ENCODE assay signal across 8 cellular contexts in the genomic region with DNA sequence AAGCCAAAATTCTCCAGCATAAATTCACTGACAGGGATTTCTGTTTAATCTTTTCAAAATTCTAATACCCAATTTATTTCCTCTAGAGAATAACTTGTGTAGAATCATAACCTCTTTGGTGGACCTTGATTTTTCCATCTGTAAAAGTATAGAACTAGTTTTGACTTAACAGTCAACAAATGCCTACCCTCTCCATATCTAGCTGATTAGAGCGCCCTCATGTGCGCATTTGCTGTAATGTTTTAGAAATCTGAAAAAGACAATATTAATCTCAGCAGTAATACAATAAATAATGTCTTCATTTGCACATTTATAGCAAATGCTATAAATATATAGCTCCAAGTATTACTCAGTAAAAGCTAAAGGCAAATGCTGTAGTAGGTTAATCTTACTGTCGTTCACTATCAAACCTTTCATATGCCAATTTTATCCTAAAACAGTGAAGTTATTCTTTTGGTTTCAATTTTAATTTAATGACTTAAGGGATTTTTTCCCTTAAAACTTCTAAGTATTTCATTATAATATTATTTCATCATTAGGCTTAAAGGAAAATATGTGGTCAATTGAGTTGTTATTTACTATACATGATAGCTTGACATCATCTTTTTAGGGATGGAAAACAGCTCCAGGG.
A peak's percentile ranks its signal among the peaks of the same experiment; 100 is the strongest.
DNase-seq lines count a peak whose midpoint lies in the region; ATAC-seq, FAIRE-seq and TF ChIP-seq lines count a peak whose summit lies in the region.
"Not testable (repeated sequence)": the region's sequence is repeated elsewhere in the genome, so short reads cannot be mapped to it uniquely, and the experiment has no call there.

No MANE protein-coding gene starts in this region.

- H3K4me3 ChIP-seq in DND-41 (ENCODE audit: low read depth in 1 of 2, low read length in 2 of 2); LNCaP clone FGC (ENCODE audit: low read depth, low read length); endothelial cell of umbilical vein (replicated peaks in 1 of 3; ENCODE audit: insufficient read depth in 1 of 3, low read depth in 1 of 3, low read length in 3 of 3); HepG2 (replicated peaks in 1 of 3; ENCODE audit: insufficient read depth in 1 of 3, low read depth in 2 of 3, low read length in 3 of 3); small intestine (ENCODE audit: low read depth in 1 of 2, low read length in 2 of 2): not testable (repeated sequence)

- H3K9me1 ChIP-seq in endothelial cell of umbilical vein (replicated peaks; ENCODE audit: control insufficient read depth, extremely low read depth, insufficient read depth, low read length) = not testable (repeated sequence)

- H3K27me3 ChIP-seq in DND-41 (ENCODE audit: insufficient read depth, low read length, poor library complexity); endothelial cell of umbilical vein (ENCODE audit: control insufficient read depth in 2 of 2, insufficient read depth in 2 of 2, low read length in 2 of 2); HepG2 (ENCODE audit: control insufficient read depth in 1 of 2, insufficient read depth in 2 of 2, low read length in 2 of 2); small intestine (ENCODE audit: control insufficient read depth in 2 of 2, insufficient read depth in 2 of 2, low read length in 2 of 2): not testable (repeated sequence)

- H3K36me3 ChIP-seq in DND-41 (ENCODE audit: insufficient read depth, low read length); endothelial cell of umbilical vein (ENCODE audit: control insufficient read depth in 2 of 2, extremely low read depth in 1 of 2, insufficient read depth in 2 of 2, low read length in 2 of 2); HepG2 (replicated peaks in 1 of 2; ENCODE audit: control insufficient read depth in 1 of 2, insufficient read depth in 2 of 2, low read length in 2 of 2); small intestine (ENCODE audit: control insufficient read depth in 2 of 2, insufficient read depth in 2 of 2, low read length in 2 of 2): not testable (repeated sequence)

- H3K79me2 ChIP-seq in DND-41 (ENCODE audit: insufficient read depth, low read length); endothelial cell of umbilical vein (ENCODE audit: control insufficient read depth, insufficient read depth, low read length); HepG2 (ENCODE audit: insufficient read depth, low read length): not testable (repeated sequence)

- DNase-seq in DND-41 (peak; percentile 7), astrocyte of the hippocampus (ENCODE audit: low read depth, low spot score) (peak; percentile 1), endothelial cell of umbilical vein (ENCODE audit: low read depth, low spot score) (peak; percentile 4)
- DNase-seq in LNCaP clone FGC (ENCODE audit: low read depth); HepG2 (ENCODE audit: low spot score); small intestine: not testable (repeated sequence)

- FAIRE-seq in endothelial cell of umbilical vein (lab: Jason Lieb, UNC); HepG2 (lab: Jason Lieb, UNC): not testable (repeated sequence)
- FAIRE-seq in small intestine (lab: Jason Lieb, UNC) = peak; percentile 15

- TF ChIP-seq CTCF in 22Rv1 (IDR thresholded peaks at IDR 0.05) (peak; percentile 48), DND-41 (IDR thresholded peaks at IDR 0.05; ENCODE audit: borderline replicate concordance, extremely low read depth, low read length, poor library complexity, severe bottlenecking) (peak; percentile 10), LNCaP clone FGC (IDR thresholded peaks at IDR 0.05; ENCODE audit: control insufficient read depth, extremely low read depth, insufficient read depth) (peak; percentile 39; the same call in 1 of the 2 replicates), VCaP (conservative IDR thresholded peaks at IDR 0.05) (peak; percentile 42; the same call in 1 of the 2 replicates)
- not testable (repeated sequence) for TF ChIP-seq CTCF in endothelial cell of umbilical vein (IDR thresholded peaks at IDR 0.05; ENCODE audit: extremely low read depth in 1 of 2, insufficient read depth in 1 of 2, low read depth in 1 of 2, low read length in 2 of 2); HepG2 (CRISPR knock-in tag; IDR thresholded peaks at IDR 0.05)

- not testable (repeated sequence) for H4K20me1 ChIP-seq in DND-41 (ENCODE audit: insufficient read depth, low read length); endothelial cell of umbilical vein (replicated peaks; ENCODE audit: control insufficient read depth, extremely low read depth, insufficient read depth, low read length); HepG2 (ENCODE audit: insufficient read depth, low read length)

- not testable (repeated sequence) for H3K4me2 ChIP-seq in DND-41 (ENCODE audit: insufficient read depth, low read length); endothelial cell of umbilical vein (ENCODE audit: insufficient read depth, low read length); HepG2 (ENCODE audit: low read depth, low read length)

- not testable (repeated sequence) for TF ChIP-seq POLR2A in endothelial cell of umbilical vein (IDR thresholded peaks at IDR 0.05; ENCODE audit: low read depth, low read length); HepG2 (IDR thresholded peaks at IDR 0.05; ENCODE audit: insufficient read depth in 1 of 2, low read depth in 2 of 2, low read length in 2 of 2)

- POLR2A ChIA-PET in endothelial cell of umbilical vein (lab: Charles Lee); HepG2 (lab: Yijun Ruan, JAX): not testable (repeated sequence)

- CTCF ChIA-PET in endothelial cell of umbilical vein (lab: Charles Lee); HepG2 (lab: Yijun Ruan, JAX; ENCODE audit: low intra/inter-chr PET ratio, low total read pairs): not testable (repeated sequence)

- H3K27ac ChIP-seq in 22Rv1; DND-41 (ENCODE audit: low read length); VCaP; endothelial cell of umbilical vein (ENCODE audit: insufficient read depth, low read depth, low read length); HepG2 (ENCODE audit: extremely low read length, insufficient read depth, low read length); small intestine (ENCODE audit: low read depth in 1 of 2, low read length in 1 of 2): not testable (repeated sequence)

- not testable (repeated sequence) for H3K9ac ChIP-seq in DND-41 (ENCODE audit: low read depth, low read length); endothelial cell of umbilical vein (replicated peaks; ENCODE audit: extremely low read depth, insufficient read depth, low read length); HepG2 (ENCODE audit: insufficient read depth, low read depth, low read length)

- not testable (repeated sequence) for BruUV-seq in endothelial cell of umbilical vein (replicated peaks; lab: Mats Ljungman, UMichigan); HepG2 (replicated peaks; lab: Mats Ljungman, UMichigan)

- not testable (repeated sequence) for ATAC-seq in DND-41 (ENCODE audit: insufficient read depth, low read depth); HepG2

- WGBS in HepG2 (ENCODE audit: low lambda C conversion rate) = 2% methylated on average over 3 of the region's 3 CpGs
- 3 to 11% (median 4%) methylated on average over 3 of the region's 3 CpGs for WGBS in small intestine, 3 donors

- in situ Hi-C loops in HepG2 (cut with HindIII; ENCODE audit: extremely low pct_ligation_motif_present, low pct_unique_long_range_greater_than_20kb) = not testable (repeated sequence)

- intact Hi-C loops in endothelial cell of umbilical vein (cut with micrococcal nuclease) = loop anchor here (10.0 kb wide), 2 partner anchors 162 to 592 kb away; partner anchors contain the start of gene MED13
- intact Hi-C loops in HepG2 (cut with micrococcal nuclease; ENCODE audit: unreplicated experiment) = not testable (repeated sequence)

- dilution Hi-C loops in endothelial cell of umbilical vein (cut with MboI; ENCODE audit: extremely low pct_ligation_motif_present, low sequenced_read_pairs) = not testable (repeated sequence)

- H3K4me1 ChIP-seq in DND-41 (ENCODE audit: insufficient read depth, low read length); endothelial cell of umbilical vein (ENCODE audit: control insufficient read depth, extremely low read depth, insufficient read depth, low read length); HepG2 (ENCODE audit: insufficient read depth, low read length); small intestine (ENCODE audit: control insufficient read depth in 2 of 2, insufficient read depth in 1 of 2, low read depth in 1 of 2, low read length in 1 of 2): not testable (repeated sequence)

- not testable (repeated sequence) for H3K9me3 ChIP-seq in DND-41 (ENCODE audit: insufficient read depth, low read length, severe bottlenecking); endothelial cell of umbilical vein (replicated peaks; ENCODE audit: control insufficient read depth, insufficient read depth, low read length); HepG2 (ENCODE audit: low read length); small intestine (ENCODE audit: control insufficient read depth, low read depth)

- not testable (repeated sequence) for H2AFZ ChIP-seq in DND-41 (ENCODE audit: low read depth, low read length); endothelial cell of umbilical vein (ENCODE audit: low read depth, low read length); HepG2 (ENCODE audit: low read length)

- not testable (repeated sequence) for TF ChIP-seq RAD21 in HepG2 (CRISPR knock-in tag; IDR thresholded peaks at IDR 0.05)

- TF ChIP-seq EP300 in HepG2 (IDR thresholded peaks at IDR 0.05; ENCODE audit: low read depth in 2 of 2, low read length in 2 of 2); HepG2 (CRISPR knock-in tag; IDR thresholded peaks at IDR 0.05; ENCODE audit: borderline replicate concordance): not testable (repeated sequence)

TF ChIP-seq in HepG2, 621 proteins besides CTCF, POLR2A, EP300 and RAD21:
- TF ChIP-seq STAG1 (CRISPR knock-in tag; IDR thresholded peaks at IDR 0.05) = peak; percentile 47
